ENCODE assay signal across 13 cellular contexts in the genomic region with DNA sequence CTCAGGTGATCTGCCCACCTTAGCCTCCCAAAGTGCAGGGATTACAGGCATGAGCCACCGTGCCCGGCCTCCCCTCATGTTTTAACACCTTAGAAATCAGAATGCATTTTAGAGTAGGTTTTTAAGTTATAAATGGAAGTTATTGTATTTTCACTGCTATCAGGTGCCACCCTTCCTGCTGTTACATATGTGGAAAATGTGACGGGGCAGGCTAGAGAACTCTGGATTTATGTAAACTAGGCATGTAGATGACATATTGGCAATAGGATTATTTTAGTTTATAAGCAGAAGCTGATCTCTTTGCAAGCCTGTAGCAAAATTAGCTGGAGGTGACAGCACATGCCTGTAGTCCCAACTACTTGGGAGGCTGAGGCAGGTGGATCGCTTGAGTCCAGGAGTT. TPM values are rescaled to one million over a fixed set of nuclear protein-coding genes. Genes with fewer than 3 reads are reported as not detected.
A peak's percentile ranks its signal among the peaks of the same experiment; 100 is the strongest.
DNase-seq lines count a peak whose midpoint lies in the region; ATAC-seq, FAIRE-seq and TF ChIP-seq lines count a peak whose summit lies in the region.
"Had no signal": no experiment of that assay in that cellular context is flagged by ENCODE, and none has a peak within 500 bp of the region (broad histone marks: within the 10 kb centered on the region; RNA-seq: fewer than 3 reads in every experiment).

No MANE protein-coding gene starts in this region.

- no peak overlapping the region for H3K27ac ChIP-seq in SK-N-MC
- H3K27ac ChIP-seq in pancreas: no peak overlapping the region
- H3K27ac ChIP-seq: SJCRH30 had no signal

- peak overlapping the region; percentile 96 for H3K4me3 Mint-ChIP-seq in activated naive CD4-positive, alpha-beta T cell treated with anti-CD3 and anti-CD28 coated beads for 36 hours
- H3K4me3 Mint-ChIP-seq in glutamatergic neuron (ENCODE audit: unreplicated experiment): peak overlapping the region; percentile 90
- peak overlapping the region; percentile 79 to 98 for H3K4me3 Mint-ChIP-seq in stimulated activated naive B cell treated with anti-CD40 and anti-IgM and Interleukin-4, amounts not matched to agents 10 μg/mL and 1 μg/mL and 100 μg/mL, for 72 hours

- no peaks in the 10 kb centered on the region for H3K27me3 ChIP-seq in pancreas
- H3K27me3 ChIP-seq: SJCRH30 had no signal

- H3K36me3 ChIP-seq in SK-N-MC (ENCODE audit: insufficient read depth, low read length) (peaks cover 50% of the 10 kb centered on the region), pancreas (peaks cover 3 to 34% (median 26%) of the 10 kb centered on the region in 3 donors)

- no peak for FAIRE-seq in pancreas (lab: Jason Lieb, UNC)

- intact Hi-C loops in activated naive CD4-positive, alpha-beta T cell treated with anti-CD3 and anti-CD28 coated beads for 36 hours (cut with micrococcal nuclease): no loop called here
- intact Hi-C loops in pancreas (cut with DNase I): no loop called here

- DNase-seq in activated naive CD4-positive, alpha-beta T cell treated with anti-CD3 and anti-CD28 coated beads for 36 hours: no peak
- no peak for DNase-seq in activated naive CD4-positive, alpha-beta T cell treated with Interleukin-2 at 50 U/mL for 16 hours
- no peak for DNase-seq in SK-N-MC (ENCODE audit: low read depth, low spot score)
- DNase-seq in glutamatergic neuron: no peak
- no peak for DNase-seq in stimulated activated naive B cell treated with anti-CD40 and anti-IgM and Interleukin-4, amounts not matched to agents 10 μg/mL and 1 μg/mL and 100 μg/mL, for 72 hours
- DNase-seq in pancreas: no peak
- no peak for DNase-seq in COLO668 (lab: John Stamatoyannopoulos, UW; ENCODE audit: unreplicated experiment)
- DNase-seq: AML-193, cortex of kidney, SJCRH30 had no signal

- no peak overlapping the region for H3K9ac ChIP-seq in SK-N-MC (ENCODE audit: insufficient read length)

- 78 to 80% methylated on average over 4 of the region's 4 CpGs for WGBS in pancreas, 2 donors

- peaks cover 59% of the 10 kb centered on the region for H3K36me3 Mint-ChIP-seq in activated naive CD4-positive, alpha-beta T cell treated with anti-CD3 and anti-CD28 coated beads for 36 hours (ENCODE audit: low read depth)
- H3K36me3 Mint-ChIP-seq in glutamatergic neuron (ENCODE audit: unreplicated experiment): peaks cover 10% of the 10 kb centered on the region
- peaks cover 29 to 49% of the 10 kb centered on the region in 2 donors for H3K36me3 Mint-ChIP-seq in stimulated activated naive B cell treated with anti-CD40 and anti-IgM and Interleukin-4, amounts not matched to agents 10 μg/mL and 1 μg/mL and 100 μg/mL, for 72 hours

- H3K4me3 ChIP-seq in SK-N-MC: peak overlapping the region; percentile 48
- H3K4me3 ChIP-seq in pancreas: no peak overlapping the region

- no peak for ATAC-seq in stimulated activated naive B cell treated with anti-CD40 and anti-IgM and Interleukin-4, amounts not matched to agents 10 μg/mL and 1 μg/mL and 100 μg/mL, for 72 hours (replicated peaks)
- ATAC-seq in pancreas (no peak), HG03196 (IDR thresholded peaks at IDR 0.05; ENCODE audit: unreplicated experiment) (no peak)

- H3K4me1 ChIP-seq in pancreas: peaks cover 5 to 14% (median 10%) of the 10 kb centered on the region in 3 donors

- peak overlapping the region; percentile 88 for H3K27ac Mint-ChIP-seq in activated naive CD4-positive, alpha-beta T cell treated with anti-CD3 and anti-CD28 coated beads for 36 hours
- no peak overlapping the region for H3K27ac Mint-ChIP-seq in glutamatergic neuron (ENCODE audit: unreplicated experiment)
- no peak overlapping the region for H3K27ac Mint-ChIP-seq in stimulated activated naive B cell treated with anti-CD40 and anti-IgM and Interleukin-4, amounts not matched to agents 10 μg/mL and 1 μg/mL and 100 μg/mL, for 72 hours

- H3K9me3 Mint-ChIP-seq in activated naive CD4-positive, alpha-beta T cell treated with anti-CD3 and anti-CD28 coated beads for 36 hours: peaks cover 6% of the 10 kb centered on the region
- peaks cover 9% of the 10 kb centered on the region for H3K9me3 Mint-ChIP-seq in glutamatergic neuron (ENCODE audit: unreplicated experiment)
- peaks cover 2 to 4% of the 10 kb centered on the region in 2 donors for H3K9me3 Mint-ChIP-seq in stimulated activated naive B cell treated with anti-CD40 and anti-IgM and Interleukin-4, amounts not matched to agents 10 μg/mL and 1 μg/mL and 100 μg/mL, for 72 hours

- no peak for TF ChIP-seq CTCF in glutamatergic neuron (IDR thresholded peaks at IDR 0.05; ENCODE audit: partially characterized antibody, unreplicated experiment)
- no peak for TF ChIP-seq CTCF in pancreas (IDR thresholded peaks at IDR 0.05)

- CTCF ChIA-PET in activated naive CD4-positive, alpha-beta T cell treated with anti-CD3 and anti-CD28 coated beads for 36 hours (lab: Charles Lee): interaction anchor here (0.6 to 3.7 kb wide), 7 partner anchors 10 to 90 kb away, joined by 3 to 24 read pairs (median 9); a partner anchor contains a TSS

- no peaks in the 10 kb centered on the region for H3K27me3 Mint-ChIP-seq in activated naive CD4-positive, alpha-beta T cell treated with anti-CD3 and anti-CD28 coated beads for 36 hours (ENCODE audit: low read depth)
- peaks cover 9% of the 10 kb centered on the region for H3K27me3 Mint-ChIP-seq in glutamatergic neuron (ENCODE audit: unreplicated experiment)
- no peaks in the 10 kb centered on the region for H3K27me3 Mint-ChIP-seq in stimulated activated naive B cell treated with anti-CD40 and anti-IgM and Interleukin-4, amounts not matched to agents 10 μg/mL and 1 μg/mL and 100 μg/mL, for 72 hours

- peaks cover 53% of the 10 kb centered on the region for H3K4me1 Mint-ChIP-seq in activated naive CD4-positive, alpha-beta T cell treated with anti-CD3 and anti-CD28 coated beads for 36 hours (ENCODE audit: low read depth)
- peaks cover 15% of the 10 kb centered on the region for H3K4me1 Mint-ChIP-seq in glutamatergic neuron (ENCODE audit: low read depth, unreplicated experiment)
- peaks cover 27 to 42% of the 10 kb centered on the region in 2 donors for H3K4me1 Mint-ChIP-seq in stimulated activated naive B cell treated with anti-CD40 and anti-IgM and Interleukin-4, amounts not matched to agents 10 μg/mL and 1 μg/mL and 100 μg/mL, for 72 hours

- H3K9me3 ChIP-seq in SK-N-MC (ENCODE audit: low read depth, low read length) (peaks cover 3% of the 10 kb centered on the region; the same call in 1 of the 2 replicates), pancreas (no peaks in the 10 kb centered on the region)
- H3K9me3 ChIP-seq: SJCRH30 had no signal

RNA-seq across cellular contexts. Expression of a gene that starts 2.1 kb away (rescaled TPM):
- 100 to 1,000 TPM; 116 to 124 TPM for total RNA-seq in activated naive CD4-positive, alpha-beta T cell treated with anti-CD3 and anti-CD28 coated beads for 36 hours
- total RNA-seq in glutamatergic neuron (ENCODE audit: unreplicated experiment) (59.2 TPM), pancreas (10 to 100 TPM in 3 of 6 donors, 1 to 10 TPM in 3; 7.6 to 19.7 (median 10.6) TPM)
- 1 to 10 TPM; 4.2 to 6.2 TPM for polyA plus RNA-seq in pancreas

RNA-seq across cellular contexts. Expression of a gene that starts 5.5 kb away (rescaled TPM):
- under 1 TPM; 0.64 to 0.74 TPM for total RNA-seq in activated naive CD4-positive, alpha-beta T cell treated with anti-CD3 and anti-CD28 coated beads for 36 hours
- not detected for total RNA-seq in glutamatergic neuron (ENCODE audit: unreplicated experiment)
- 10 to 100 TPM in 1 of 6 donors, 1 to 10 TPM in 5; 4.2 to 17.3 (median 6.2) TPM for total RNA-seq in pancreas
- 10 to 100 TPM; 13.7 to 14.4 TPM for polyA plus RNA-seq in pancreas
- total RNA-seq: HT1080 had no signal

RNA-seq across cellular contexts. Expression of a gene that starts 25.6 kb away (rescaled TPM):
- total RNA-seq in activated naive CD4-positive, alpha-beta T cell treated with anti-CD3 and anti-CD28 coated beads for 36 hours: not detected
- total RNA-seq in glutamatergic neuron (ENCODE audit: unreplicated experiment) (0.56 TPM), pancreas (under 1 TPM in 1 of 6 donors, not detected in 5; 0.06 TPM)
- polyA plus RNA-seq in pancreas: under 1 TPM in 1 of 2 donors, not detected in 1; 0.05 TPM
- total RNA-seq: HT1080, lower leg skin, SJCRH30 had no signal

RNA-seq across cellular contexts. Expression of a gene that starts 27.1 kb away (rescaled TPM):
- 100 to 1,000 TPM; 186 to 187 TPM for total RNA-seq in activated naive CD4-positive, alpha-beta T cell treated with anti-CD3 and anti-CD28 coated beads for 36 hours
- total RNA-seq in glutamatergic neuron (ENCODE audit: unreplicated experiment): 48.6 TPM
- 10 to 100 TPM; 47.7 to 89.6 (median 62.4) TPM for total RNA-seq in pancreas
- polyA plus RNA-seq in pancreas: 100 to 1,000 TPM in 1 of 2 donors, 10 to 100 TPM in 1; 92.2 to 164 TPM
